Comparison of ENCODE assay signal across 1 cellular context in the genomic region with DNA sequence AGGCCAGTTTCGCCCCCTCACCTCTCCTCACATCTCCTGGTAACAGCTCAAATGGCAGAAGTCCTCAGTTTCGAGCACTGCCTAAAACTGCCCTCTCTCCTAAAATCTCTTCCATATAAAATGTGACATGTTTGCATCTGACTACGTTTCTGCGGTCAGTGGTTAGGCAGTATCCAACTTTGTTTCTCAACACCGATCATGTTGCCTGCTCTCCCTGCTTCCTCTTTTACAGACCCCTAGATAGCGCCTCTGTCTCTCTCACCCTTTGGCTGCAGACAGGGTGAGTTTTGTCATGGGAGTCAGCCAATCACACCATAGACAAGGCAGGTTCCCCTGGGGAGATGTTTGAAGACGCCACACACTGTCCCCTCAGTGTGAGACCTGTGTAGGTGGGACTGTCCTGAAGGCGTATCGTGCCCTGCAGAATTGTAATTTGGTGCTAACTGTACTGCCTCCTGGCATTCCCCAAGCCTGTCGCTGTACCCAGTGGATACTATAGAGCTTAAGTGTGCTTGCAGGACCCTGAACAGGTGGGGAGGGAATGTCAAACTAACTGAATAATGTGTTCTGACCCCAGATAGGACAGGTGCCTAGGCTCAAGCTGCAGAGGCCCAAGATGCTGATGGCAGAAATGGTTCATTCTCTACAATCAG.
TF ChIP-seq lines count a peak whose summit lies in the region.

No MANE protein-coding gene starts in this region.

TF ChIP-seq in H1, 55 proteins besides CTCF, POLR2A, EP300 and RAD21:
- TF ChIP-seq NRF1 (IDR thresholded peaks at IDR 0.05; ENCODE audit: low read depth, low read length), result no peak
- no peak for TF ChIP-seq SAP30 (IDR thresholded peaks at IDR 0.05; ENCODE audit: insufficient read depth, insufficient replicate concordance, low read length)
- no peak for TF ChIP-seq GTF2F1 (IDR thresholded peaks at IDR 0.05; ENCODE audit: borderline replicate concordance, low read depth, low read length)
- TF ChIP-seq SRF (IDR thresholded peaks at IDR 0.05; ENCODE audit: low read depth, low read length), result no peak
- no peak for TF ChIP-seq RXRA (IDR thresholded peaks at IDR 0.05; ENCODE audit: insufficient read depth, low read depth, low read length)
